In the genomic region with DNA sequence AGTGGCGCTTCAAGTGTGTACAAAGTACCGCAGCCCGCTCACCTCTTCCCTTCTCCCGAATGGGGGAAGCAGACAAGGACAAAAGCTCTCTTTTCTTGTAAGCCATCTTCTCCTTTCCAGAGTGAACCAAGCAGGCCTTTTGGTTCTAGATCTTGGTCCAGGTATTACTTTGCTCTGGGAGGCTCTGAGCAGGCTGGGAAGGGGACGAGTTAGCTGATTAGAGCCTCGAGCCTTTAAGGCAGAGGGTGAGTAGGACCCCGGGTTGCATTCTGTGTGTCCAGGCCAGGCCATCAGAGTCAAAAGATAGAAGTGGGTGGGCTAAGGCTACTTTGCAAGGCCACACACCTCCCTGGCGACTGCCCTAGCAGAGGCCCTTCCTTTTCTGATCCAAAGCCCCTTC, we compare ENCODE assay signal across 20 cellular contexts. TPM values are rescaled to one million over a fixed set of nuclear protein-coding genes. Genes with fewer than 3 reads are reported as not detected.
A peak's percentile ranks its signal among the peaks of the same experiment; 100 is the strongest.
DNase-seq lines count a peak whose midpoint lies in the region; TF ChIP-seq lines count a peak whose summit lies in the region.
"Had no signal": no experiment of that assay in that cellular context is flagged by ENCODE, and none has a peak within 500 bp of the region (broad histone marks: within the 10 kb centered on the region; RNA-seq: fewer than 3 reads in every experiment).

No MANE protein-coding gene starts in this region.

- POLR2A ChIA-PET in GM10248 (lab: Yijun Ruan, JAX), result no interaction called here

- no peaks in the 10 kb centered on the region for H3K36me3 ChIP-seq in endodermal cell (ENCODE audit: control insufficient read depth, insufficient read depth, low read length)
- H3K36me3 ChIP-seq: BE2C, BLaER1 had no signal

- H3K36me3 Mint-ChIP-seq in endodermal cell (ENCODE audit: low read depth), result no peaks in the 10 kb centered on the region
- H3K36me3 Mint-ChIP-seq in osteocyte (ENCODE audit: unreplicated experiment), result no peaks in the 10 kb centered on the region
- H3K36me3 Mint-ChIP-seq: CD14-positive monocyte; CD4-positive, CD25-positive, alpha-beta regulatory T cell; CD8-positive, alpha-beta T cell had no signal

- H3K4me1 Mint-ChIP-seq in endodermal cell (no peaks in the 10 kb centered on the region), osteocyte (ENCODE audit: unreplicated experiment) (no peaks in the 10 kb centered on the region)

- H3K27ac ChIP-seq in endodermal cell (ENCODE audit: low read depth, low read length), result no peak overlapping the region
- H3K27ac ChIP-seq: BLaER1 had no signal

- no peak overlapping the region for H3K9ac ChIP-seq in endodermal cell (ENCODE audit: extremely low read depth, low read length, poor library complexity, severe bottlenecking)
- H3K9ac ChIP-seq: BLaER1 had no signal

- WGBS in endodermal cell (ENCODE audit: insufficient coverage in 1 of 2, insufficient read length in 1 of 2), 2 experiments, result 92 to 97% methylated on average over 7 to 8 of the region's 8 CpGs

- H3K27me3 ChIP-seq in endodermal cell (ENCODE audit: control insufficient read depth, insufficient read depth, low read length, poor library complexity, severe bottlenecking), result no peaks in the 10 kb centered on the region
- H3K27me3 ChIP-seq: BE2C, BLaER1 had no signal

- H3K27ac Mint-ChIP-seq in endodermal cell (no peak overlapping the region), osteocyte (ENCODE audit: unreplicated experiment) (no peak overlapping the region)
- H3K27ac Mint-ChIP-seq: CD14-positive monocyte; CD4-positive, CD25-positive, alpha-beta regulatory T cell; CD8-positive, alpha-beta T cell had no signal

- no peak for TF ChIP-seq CTCF in endodermal cell (conservative IDR thresholded peaks at IDR 0.05)
- no peak for TF ChIP-seq CTCF in osteocyte (IDR thresholded peaks at IDR 0.05)
- TF ChIP-seq CTCF in GM10248 (IDR thresholded peaks at IDR 0.05; ENCODE audit: control extremely low read depth, extremely low read depth, low read depth, missing control alignments), result no peak

- H3K9me3 Mint-ChIP-seq in endodermal cell, result no peaks in the 10 kb centered on the region
- H3K9me3 Mint-ChIP-seq in osteocyte (ENCODE audit: unreplicated experiment), result no peaks in the 10 kb centered on the region
- H3K9me3 Mint-ChIP-seq: CD14-positive monocyte; CD4-positive, CD25-positive, alpha-beta regulatory T cell; CD8-positive, alpha-beta T cell had no signal

- no peaks in the 10 kb centered on the region for H3K9me3 ChIP-seq in endodermal cell (ENCODE audit: control insufficient read depth, low read length)
- H3K9me3 ChIP-seq: BE2C, BLaER1, Caco-2 had no signal

- no peak overlapping the region for H3K4me3 Mint-ChIP-seq in endodermal cell
- H3K4me3 Mint-ChIP-seq in osteocyte (ENCODE audit: unreplicated experiment), result no peak overlapping the region
- H3K4me3 Mint-ChIP-seq: CD14-positive monocyte; CD4-positive, CD25-positive, alpha-beta regulatory T cell; CD8-positive, alpha-beta T cell had no signal

- H3K27me3 Mint-ChIP-seq in endodermal cell (ENCODE audit: insufficient read depth) (peaks cover 2% of the 10 kb centered on the region), osteocyte (ENCODE audit: unreplicated experiment) (no peaks in the 10 kb centered on the region)
- H3K27me3 Mint-ChIP-seq: CD4-positive, CD25-positive, alpha-beta regulatory T cell had no signal

- H3K4me1 ChIP-seq in endodermal cell (ENCODE audit: control insufficient read depth, insufficient read depth, low read length), result no peaks in the 10 kb centered on the region
- H3K4me1 ChIP-seq: BE2C had no signal

- CTCF ChIA-PET in GM10248 (lab: Yijun Ruan, JAX), result interaction anchor here (0.9 to 3.5 kb wide), 6 partner anchors 11 to 434 kb away, joined by 3 to 20 read pairs (median 7); no protein-coding TSS in a partner anchor

- DNase-seq in activated CD8-positive, alpha-beta memory T cell treated with anti-CD3 and anti-CD28 coated beads for 24 hours, result peak; percentile 43
- no peak for DNase-seq in activated CD8-positive, alpha-beta memory T cell treated with anti-CD3 and anti-CD28 coated beads, Interleukin-2, amount 50 U/mL, for 48 hours
- DNase-seq in endodermal cell (peak; percentile 11), islet precursor cell (peak; percentile 21), osteocyte (ENCODE audit: extremely low spot score, unreplicated experiment) (peak; percentile 63), GM10248 (ENCODE audit: extremely low spot score) (no peak), hypothalamus (lab: John Stamatoyannopoulos, UW) (no peak)
- DNase-seq: 8988T; ACHN; BE2C; C1 segment of cervical spinal cord; Caco-2; Calu3; CD4-positive, CD25-positive, alpha-beta regulatory T cell; CD8-positive, alpha-beta T cell; DMS79 treated with DMSO at 0.1 percent for 48 hours; GF-D8 had no signal

- H3K4me3 ChIP-seq in endodermal cell (ENCODE audit: low read length), result no peak overlapping the region
- H3K4me3 ChIP-seq: BLaER1, GM12878 had no signal

RNA-seq across cellular contexts. Expression of gene GTF2H5, which starts 57.6 kb away (rescaled TPM):
- total RNA-seq in endodermal cell, result 10 to 100 TPM; 31.3 to 41.6 TPM
- polyA plus RNA-seq in endodermal cell (2013, experiment 1 of 2), result 24.2 TPM
- polyA plus RNA-seq in endodermal cell (2013, experiment 2 of 2), result 23.0 TPM
- 29.3 and 31.6 TPM in 2 replicates for total RNA-seq in osteocyte

RNA-seq across cellular contexts. Expression of gene SERAC1, which starts 57.7 kb away (rescaled TPM):
- 10 to 100 TPM; 15.1 to 19.4 TPM for total RNA-seq in endodermal cell
- 17.6 TPM for polyA plus RNA-seq in endodermal cell (2013, experiment 1 of 2)
- polyA plus RNA-seq in endodermal cell (2013, experiment 2 of 2), result 17.1 TPM
- total RNA-seq in osteocyte, result 10.3 and 10.7 TPM in 2 replicates

Comparison
In these comparisons a context has a peak if more than half of its experiments do, and no peak if none do; other contexts are left out.
1. DNase-seq: peak in activated CD8-positive, alpha-beta memory T cell treated with anti-CD3 and anti-CD28 coated beads for 24 hours (single experiment), endodermal cell (single experiment), islet precursor cell (single experiment) and osteocyte (single experiment); none in activated CD8-positive, alpha-beta memory T cell treated with anti-CD3 and anti-CD28 coated beads, Interleukin-2, amount 50 U/mL, for 48 hours (single experiment), GM10248 (single experiment) and hypothalamus (0 of 51).